In the genomic region with DNA sequence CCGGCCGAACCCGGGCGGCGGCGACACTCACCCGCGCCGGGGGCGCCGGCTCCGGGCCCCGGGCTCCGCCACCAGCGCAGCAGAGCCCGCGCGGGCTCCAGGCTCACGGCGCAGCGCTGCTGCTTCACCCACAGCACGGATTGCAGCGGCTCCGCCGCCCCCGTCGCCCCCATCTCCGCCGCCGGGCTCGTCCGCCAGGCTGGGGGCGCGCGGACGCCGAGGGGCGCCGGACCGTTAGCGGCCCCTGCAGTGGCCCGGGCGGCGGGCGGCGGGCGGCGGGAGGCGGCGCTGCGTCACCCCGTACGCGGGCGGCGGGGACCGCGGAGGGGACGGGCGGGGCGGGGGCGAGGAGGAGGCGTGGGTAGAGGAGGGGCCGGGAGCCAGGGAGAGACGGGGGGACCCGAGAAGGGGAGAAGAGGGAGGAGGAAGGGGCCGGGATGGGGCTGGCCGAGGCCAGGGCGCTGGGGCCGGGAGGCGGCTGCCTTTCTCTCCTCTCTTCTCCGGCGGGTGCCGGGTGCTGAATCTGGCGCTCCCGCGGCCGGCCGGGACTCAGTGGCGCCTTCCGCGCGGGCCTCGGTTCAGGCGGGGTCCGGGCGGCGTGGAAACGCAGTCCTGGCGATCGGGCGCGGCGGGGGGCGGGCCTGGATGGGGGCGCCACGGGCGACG, we compare ENCODE assay signal across 8 cellular contexts. TPM values are rescaled to one million over a fixed set of nuclear protein-coding genes. Genes with fewer than 3 reads are reported as not detected.
DNase-seq lines count a peak whose midpoint lies in the region; ATAC-seq and TF ChIP-seq lines count a peak whose summit lies in the region.

A gene with protein sequence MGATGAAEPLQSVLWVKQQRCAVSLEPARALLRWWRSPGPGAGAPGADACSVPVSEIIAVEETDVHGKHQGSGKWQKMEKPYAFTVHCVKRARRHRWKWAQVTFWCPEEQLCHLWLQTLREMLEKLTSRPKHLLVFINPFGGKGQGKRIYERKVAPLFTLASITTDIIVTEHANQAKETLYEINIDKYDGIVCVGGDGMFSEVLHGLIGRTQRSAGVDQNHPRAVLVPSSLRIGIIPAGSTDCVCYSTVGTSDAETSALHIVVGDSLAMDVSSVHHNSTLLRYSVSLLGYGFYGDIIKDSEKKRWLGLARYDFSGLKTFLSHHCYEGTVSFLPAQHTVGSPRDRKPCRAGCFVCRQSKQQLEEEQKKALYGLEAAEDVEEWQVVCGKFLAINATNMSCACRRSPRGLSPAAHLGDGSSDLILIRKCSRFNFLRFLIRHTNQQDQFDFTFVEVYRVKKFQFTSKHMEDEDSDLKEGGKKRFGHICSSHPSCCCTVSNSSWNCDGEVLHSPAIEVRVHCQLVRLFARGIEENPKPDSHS (minus strand): TSS at position 277 of the 666 bp plus-strand sequence. CDS start 104 bp downstream, at position 173.

- H3K27me3 Mint-ChIP-seq in activated T-helper 17 cell treated with anti-CD3 and anti-CD28 coated beads, Interleukin-2, amount 50 U/mL, for 72 hours: no peaks in the 10 kb centered on the region

- no peaks in the 10 kb centered on the region for H3K9me3 Mint-ChIP-seq in activated T-helper 17 cell treated with anti-CD3 and anti-CD28 coated beads, Interleukin-2, amount 50 U/mL, for 72 hours

- H3K9me3 ChIP-seq in Panc1 (ENCODE audit: control insufficient read depth, insufficient read depth, low read depth, low read length) (no peaks in the 10 kb centered on the region), fibroblast of lung (ENCODE audit: control insufficient read depth, insufficient read depth, low read depth, low read length) (no peaks in the 10 kb centered on the region)

- H3K4me3 ChIP-seq in GM12864 (ENCODE audit: low read depth, low read length): peak within 1 kb of the TSS; percentile 71
- H3K4me3 ChIP-seq in Panc1 (ENCODE audit: low read depth in 2 of 2, low read length in 2 of 2): peak within 1 kb of the TSS; percentile 67 to 68
- H3K4me3 ChIP-seq in fibroblast of lung (replicated peaks in 1 of 4; ENCODE audit: control extremely low read depth in 1 of 4, insufficient read depth in 1 of 4, low read depth in 3 of 4, low read length in 4 of 4): peak within 1 kb of the TSS; percentile 75 to 90 (median 78)

- peak within 1 kb of the TSS; percentile 75 for H3K9ac ChIP-seq in fibroblast of lung (ENCODE audit: insufficient read depth, low read length)

- BruUV-seq in Panc1 (replicated peaks; lab: Mats Ljungman, UMichigan): no TSS peak

- DNase-seq in GM12864 (ENCODE audit: low read depth) (no peak), Panc1 (ENCODE audit: low read depth, low spot score) (no peak), fibroblast of lung (ENCODE audit: low read depth in 2 of 2) (peak; percentile 71 to 76), myocyte (ENCODE audit: low read depth) (peak; percentile 71), substantia nigra (lab: John Stamatoyannopoulos, UW) (peak in 46 of 49 donors; percentile 24 to 87 (median 65))

- intact Hi-C loops in Panc1 (cut with micrococcal nuclease; ENCODE audit: unreplicated experiment): no loop called here

- no peaks in the 10 kb centered on the region; the same call in 1 of the 2 replicates for H3K36me3 ChIP-seq in Panc1 (ENCODE audit: control insufficient read depth, insufficient read depth, low read length)
- no peaks in the 10 kb centered on the region for H3K36me3 ChIP-seq in fibroblast of lung (ENCODE audit: control insufficient read depth, insufficient read depth, low read length)

- no peaks in the 10 kb centered on the region for H3K27me3 ChIP-seq in Panc1 (ENCODE audit: control insufficient read depth, insufficient read depth, low read length)
- H3K27me3 ChIP-seq in fibroblast of lung (ENCODE audit: control insufficient read depth, insufficient read depth, low read length): no peaks in the 10 kb centered on the region

- CTCF ChIA-PET in Panc1 (lab: Charles Lee): interaction anchor here (0.6 to 1.6 kb wide), 3 partner anchors 23 to 175 kb away, joined by 4 to 14 read pairs (median 5); no protein-coding TSS in a partner anchor

- H3K27ac ChIP-seq in Panc1 (ENCODE audit: low read length) (peak within 1 kb of the TSS; percentile 76), fibroblast of lung (ENCODE audit: insufficient read depth, low read length) (peak within 1 kb of the TSS; percentile 68), substantia nigra (ENCODE audit: low read depth, low read length, poor library complexity, severe bottlenecking) (peak within 1 kb of the TSS; percentile 72)

- H3K4me1 Mint-ChIP-seq in activated T-helper 17 cell treated with anti-CD3 and anti-CD28 coated beads, Interleukin-2, amount 50 U/mL, for 72 hours: peaks cover 14% of the 10 kb centered on the region

- POLR2A ChIA-PET in Panc1 (lab: Charles Lee): no interaction called here

- peak within 1 kb of the TSS; percentile 45 for H2AFZ ChIP-seq in fibroblast of lung (ENCODE audit: low read length)

- H4K20me1 ChIP-seq in fibroblast of lung (ENCODE audit: control insufficient read depth, extremely low read depth, insufficient read depth, low read length): peaks cover 4% of the 10 kb centered on the region

- in situ Hi-C loops in Panc1 (cut with HindIII; ENCODE audit: low pct_unique_long_range_greater_than_20kb, low sequenced_read_pairs): no loop called here

- peak within 1 kb of the TSS; percentile 94 for H3K4me2 ChIP-seq in fibroblast of lung (ENCODE audit: extremely low read depth, insufficient read depth, low read length)

- H3K27ac Mint-ChIP-seq in activated T-helper 17 cell treated with anti-CD3 and anti-CD28 coated beads, Interleukin-2, amount 50 U/mL, for 72 hours: peak within 1 kb of the TSS; percentile 94

- peaks cover 37% of the 10 kb centered on the region for H3K79me2 ChIP-seq in fibroblast of lung (ENCODE audit: control insufficient read depth, insufficient read depth, low read length)

- H3K36me3 Mint-ChIP-seq in activated T-helper 17 cell treated with anti-CD3 and anti-CD28 coated beads, Interleukin-2, amount 50 U/mL, for 72 hours (ENCODE audit: low read depth): peaks cover 47% of the 10 kb centered on the region

- ATAC-seq in HG02870 (IDR thresholded peaks at IDR 0.05; ENCODE audit: unreplicated experiment) (peak; percentile 36), Panc1 (peak; percentile 81), HG02970 (IDR thresholded peaks at IDR 0.05; ENCODE audit: low FRiP score, unreplicated experiment) (no peak)
- peak; percentile 30 for ATAC-seq in activated T-helper 17 cell treated with anti-CD3 and anti-CD28 coated beads, Interleukin-2, amount 50 U/mL, for 72 hours (replicated peaks)

- H3K4me1 ChIP-seq in Panc1 (ENCODE audit: control insufficient read depth, insufficient read depth, low read length) (peaks cover 46% of the 10 kb centered on the region), fibroblast of lung (ENCODE audit: control insufficient read depth, extremely low read depth, insufficient read depth, low read length) (peaks cover 13% of the 10 kb centered on the region)

- TF ChIP-seq CTCF in GM12864 (IDR thresholded peaks at IDR 0.05; ENCODE audit: low read depth, low read length, missing control alignments): no peak
- TF ChIP-seq CTCF in Panc1 (IDR thresholded peaks at IDR 0.05): no peak
- TF ChIP-seq CTCF in fibroblast of lung (conservative IDR thresholded peaks at IDR 0.05 in 1 of 2, IDR thresholded peaks at IDR 0.05 in 1 of 2; ENCODE audit: low read depth in 1 of 2, low read length in 2 of 2): no peak

- H3K4me3 Mint-ChIP-seq in activated T-helper 17 cell treated with anti-CD3 and anti-CD28 coated beads, Interleukin-2, amount 50 U/mL, for 72 hours: peak within 1 kb of the TSS; percentile 95

RNA-seq across cellular contexts. Expression of the gene that starts here (rescaled TPM):
- total RNA-seq in Panc1 (2021; ENCODE audit: unreplicated experiment): 30.9 TPM
- polyA plus RNA-seq in Panc1 (2012; ENCODE audit: insufficient read length): 24.0 TPM
- total RNA-seq in activated T-helper 17 cell treated with anti-CD3 and anti-CD28 coated beads, Interleukin-2, amount 50 U/mL, for 72 hours: 100 to 1,000 TPM in 1 of 2 donors, 10 to 100 TPM in 1; 90.7 to 124 TPM
- 24.9 and 28.2 TPM in 2 replicates for total RNA-seq in fibroblast of lung
- 19.5 and 23.8 TPM in 2 replicates for polyA plus RNA-seq in fibroblast of lung
- polyA plus RNA-seq in fibroblast of lung (2012): 18.8 and 25.5 TPM in 2 replicates
- polyA minus RNA-seq in fibroblast of lung (ENCODE audit: low replicate concordance): 40.7 and 44.1 TPM in 2 replicates
- 32.9 and 34.9 TPM in 2 replicates for total RNA-seq in myocyte
- polyA plus RNA-seq in myocyte (2012): 27.5 TPM

Comparison
In these comparisons a context has a peak if more than half of its experiments do, and no peak if none do; other contexts are left out.
1. DNase-seq: peak in fibroblast of lung (2 of 2), myocyte (single experiment) and substantia nigra (46 of 49); none in GM12864 (single experiment) and Panc1 (single experiment).
2. Peak in every context shown above with its lines, with median percentiles within 50 percentile points of each other: H3K4me3 ChIP-seq and H3K27ac ChIP-seq.